1 cellular context compared by ENCODE assay signal in the genomic region with DNA sequence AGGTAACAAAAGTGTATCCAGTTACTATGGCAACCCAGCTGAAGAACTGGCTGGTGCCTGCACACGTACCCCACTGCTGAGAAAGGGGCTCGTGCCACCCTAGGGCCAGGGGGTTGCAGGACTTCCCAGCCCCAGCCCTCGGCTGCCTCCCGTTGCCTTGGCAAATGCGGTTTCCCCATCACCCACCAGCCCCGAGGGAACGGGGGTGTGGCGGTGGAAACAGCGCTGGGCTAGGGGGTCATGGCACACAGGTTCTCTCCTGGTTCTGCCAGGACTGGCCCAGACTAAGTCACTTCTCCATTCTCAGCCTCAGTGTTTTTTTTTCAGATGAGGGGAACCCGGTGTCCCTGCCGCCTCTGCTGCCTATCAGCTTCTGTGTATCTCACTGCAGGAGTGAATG.
TF ChIP-seq lines count a peak whose summit lies in the region.

No MANE protein-coding gene starts in this region.

TF ChIP-seq in K562, 482 proteins besides CTCF, POLR2A, EP300 and RAD21 (continued from another document):
- TF ChIP-seq ZBTB34 (CRISPR knock-in tag; IDR thresholded peaks at IDR 0.05) (no peak), ZFP30 (CRISPR knock-in tag; IDR thresholded peaks at IDR 0.05; ENCODE audit: borderline replicate concordance) (no peak)
